ENCODE assay signal across 1 cellular context in the genomic region with DNA sequence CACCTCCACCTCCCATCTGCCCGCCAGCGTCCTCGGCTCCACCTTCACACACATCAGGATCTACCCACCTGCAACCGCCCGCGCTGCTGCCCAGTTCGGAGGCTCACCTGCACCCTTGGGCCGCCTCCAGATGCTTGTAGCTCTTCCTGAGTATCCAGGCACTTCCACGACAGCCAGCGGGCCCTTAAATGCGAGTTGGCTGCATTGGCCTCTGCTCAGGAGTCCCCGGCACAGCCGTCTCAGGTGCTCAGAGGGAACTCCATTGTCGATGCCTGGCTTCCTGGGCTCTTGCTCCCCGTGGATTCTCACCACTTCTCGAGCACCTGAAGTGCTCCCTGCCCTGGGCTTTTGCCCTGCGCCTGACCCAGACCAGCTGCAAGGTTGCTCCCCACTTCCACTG.
TF ChIP-seq lines count a peak whose summit lies in the region.

No MANE protein-coding gene starts in this region.

TF ChIP-seq in GM23338, 12 proteins besides CTCF, POLR2A, EP300 and RAD21 (continued from another document):
- TF ChIP-seq, protein P1, sequence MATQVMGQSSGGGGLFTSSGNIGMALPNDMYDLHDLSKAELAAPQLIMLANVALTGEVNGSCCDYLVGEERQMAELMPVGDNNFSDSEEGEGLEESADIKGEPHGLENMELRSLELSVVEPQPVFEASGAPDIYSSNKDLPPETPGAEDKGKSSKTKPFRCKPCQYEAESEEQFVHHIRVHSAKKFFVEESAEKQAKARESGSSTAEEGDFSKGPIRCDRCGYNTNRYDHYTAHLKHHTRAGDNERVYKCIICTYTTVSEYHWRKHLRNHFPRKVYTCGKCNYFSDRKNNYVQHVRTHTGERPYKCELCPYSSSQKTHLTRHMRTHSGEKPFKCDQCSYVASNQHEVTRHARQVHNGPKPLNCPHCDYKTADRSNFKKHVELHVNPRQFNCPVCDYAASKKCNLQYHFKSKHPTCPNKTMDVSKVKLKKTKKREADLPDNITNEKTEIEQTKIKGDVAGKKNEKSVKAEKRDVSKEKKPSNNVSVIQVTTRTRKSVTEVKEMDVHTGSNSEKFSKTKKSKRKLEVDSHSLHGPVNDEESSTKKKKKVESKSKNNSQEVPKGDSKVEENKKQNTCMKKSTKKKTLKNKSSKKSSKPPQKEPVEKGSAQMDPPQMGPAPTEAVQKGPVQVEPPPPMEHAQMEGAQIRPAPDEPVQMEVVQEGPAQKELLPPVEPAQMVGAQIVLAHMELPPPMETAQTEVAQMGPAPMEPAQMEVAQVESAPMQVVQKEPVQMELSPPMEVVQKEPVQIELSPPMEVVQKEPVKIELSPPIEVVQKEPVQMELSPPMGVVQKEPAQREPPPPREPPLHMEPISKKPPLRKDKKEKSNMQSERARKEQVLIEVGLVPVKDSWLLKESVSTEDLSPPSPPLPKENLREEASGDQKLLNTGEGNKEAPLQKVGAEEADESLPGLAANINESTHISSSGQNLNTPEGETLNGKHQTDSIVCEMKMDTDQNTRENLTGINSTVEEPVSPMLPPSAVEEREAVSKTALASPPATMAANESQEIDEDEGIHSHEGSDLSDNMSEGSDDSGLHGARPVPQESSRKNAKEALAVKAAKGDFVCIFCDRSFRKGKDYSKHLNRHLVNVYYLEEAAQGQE (IDR thresholded peaks at IDR 0.05; ENCODE audit: unreplicated experiment): no peak
- no peak for TF ChIP-seq EZH2 (IDR thresholded peaks at IDR 0.05; ENCODE audit: low read depth, unreplicated experiment)
